Comparison of ENCODE assay signal across 8 cellular contexts in genomic region chr19:47514151-47514868, GRCh38. TPM values are rescaled to one million over a fixed set of nuclear protein-coding genes. Genes with fewer than 3 reads are reported as not detected.
DNase-seq lines count a peak whose midpoint lies in the region; ATAC-seq and FAIRE-seq lines count a peak whose summit lies in the region.

No MANE protein-coding gene starts in this region.

- no peaks in the 10 kb centered on the region for H3K9me2 ChIP-seq in Karpas-422 (replicated peaks; ENCODE audit: insufficient read depth, low read length)

- H4K20me1 ChIP-seq in Karpas-422 (ENCODE audit: insufficient read depth, low read depth, low read length) = peaks cover 24% of the 10 kb centered on the region

- no peak for DNase-seq in Karpas-422
- no peak for DNase-seq in central memory CD8-positive, alpha-beta T cell (ENCODE audit: low spot score in 2 of 2)
- no peak for DNase-seq in GM19239 (ENCODE audit: insufficient read length, low spot score)
- no peak for DNase-seq in activated effector memory CD4-positive, alpha-beta T cell treated with anti-CD3 and anti-CD28 coated beads, Interleukin-2, amount 50 U/mL, for 16 hours
- DNase-seq in MV-4-11 (lab: John Stamatoyannopoulos, UW) = no peak
- no peak for DNase-seq in NCI-H774 (lab: John Stamatoyannopoulos, UW)

- H3K27ac Mint-ChIP-seq in central memory CD8-positive, alpha-beta T cell (ENCODE audit: low read depth) = peak overlapping the region; percentile 99

- no peaks in the 10 kb centered on the region for H3K9me3 Mint-ChIP-seq in central memory CD8-positive, alpha-beta T cell

- no peaks in the 10 kb centered on the region for H3K27me3 Mint-ChIP-seq in central memory CD8-positive, alpha-beta T cell

- peak overlapping the region; percentile 67 for H3K4me2 ChIP-seq in Karpas-422 (ENCODE audit: low read depth, low read length, poor library complexity, severe bottlenecking)

- H3K79me2 ChIP-seq in Karpas-422 (ENCODE audit: low read length) = peaks cover 55% of the 10 kb centered on the region

- H3K27me3 ChIP-seq in Karpas-422 (ENCODE audit: low read length) (no peaks in the 10 kb centered on the region), muscle layer of duodenum (ENCODE audit: low read depth, low read length) (no peaks in the 10 kb centered on the region)

- H3K4me3 Mint-ChIP-seq in central memory CD8-positive, alpha-beta T cell = peak overlapping the region; percentile 99

- H3K9me3 ChIP-seq in Karpas-422 (ENCODE audit: low read length) (no peaks in the 10 kb centered on the region), muscle layer of duodenum (ENCODE audit: control insufficient read depth in 1 of 2, low read length in 2 of 2) (no peaks in the 10 kb centered on the region)

- H3K4me1 ChIP-seq in Karpas-422 (ENCODE audit: low read length) = peaks cover 28% of the 10 kb centered on the region
- H3K4me1 ChIP-seq in muscle layer of duodenum (ENCODE audit: control insufficient read depth in 1 of 2, insufficient read depth in 2 of 2, low read length in 2 of 2) = peaks cover 39 to 50% of the 10 kb centered on the region in 2 donors

- H3K36me3 Mint-ChIP-seq in central memory CD8-positive, alpha-beta T cell (ENCODE audit: insufficient read depth) = peaks cover 25% of the 10 kb centered on the region

- H3K4me1 Mint-ChIP-seq in central memory CD8-positive, alpha-beta T cell = peaks cover 90% of the 10 kb centered on the region

- ATAC-seq in GM19035 (IDR thresholded peaks at IDR 0.05; ENCODE audit: unreplicated experiment) = peak; percentile 2
- ATAC-seq in central memory CD8-positive, alpha-beta T cell (replicated peaks; ENCODE audit: extremely low read depth, poor library complexity, severe bottlenecking) = no peak

- H3K27ac ChIP-seq in Karpas-422 (ENCODE audit: low read length) (no peak overlapping the region), muscle layer of duodenum (ENCODE audit: low read length) (peak overlapping the region; percentile 98)

- FAIRE-seq in GM19239 (lab: Jason Lieb, UNC) = no peak

- peak overlapping the region; percentile 99 for H3K4me3 ChIP-seq in Karpas-422 (ENCODE audit: low read length)
- peak overlapping the region; percentile 94 to 95 for H3K4me3 ChIP-seq in muscle layer of duodenum (ENCODE audit: low read depth in 1 of 2, low read length in 2 of 2)

- H3K36me3 ChIP-seq in Karpas-422 (ENCODE audit: insufficient read depth, low read length) = no peaks in the 10 kb centered on the region
- peaks cover 3 to 6% of the 10 kb centered on the region in 2 donors for H3K36me3 ChIP-seq in muscle layer of duodenum (ENCODE audit: control insufficient read depth in 1 of 2, insufficient read depth in 2 of 2, low read length in 2 of 2)

- peak overlapping the region; percentile 96 for H3K9ac ChIP-seq in Karpas-422 (ENCODE audit: low read length)

- H2AFZ ChIP-seq in Karpas-422 (ENCODE audit: low read length) = no peak overlapping the region

RNA-seq across cellular contexts. Expression of gene NAPA, which starts 0.6 kb away (rescaled TPM):
- 60.8 and 88.9 TPM in 2 replicates for total RNA-seq in Karpas-422 (2014; rRNA removed; shearing (Covaris generic); ENCODE audit: low replicate concordance)

RNA-seq across cellular contexts. Expression of gene KPTN, which starts 30.3 kb away (rescaled TPM):
- total RNA-seq in Karpas-422 (2014; rRNA removed; shearing (Covaris generic); ENCODE audit: low replicate concordance) = 6.2 and 11.1 TPM in 2 replicates

RNA-seq across cellular contexts. Expression of gene SLC8A2, which starts 42.6 kb away (rescaled TPM):
- total RNA-seq in Karpas-422 (2014; rRNA removed; shearing (Covaris generic); ENCODE audit: low replicate concordance) = 0.22 TPM in 1 of 2 replicates, not detected in the other

RNA-seq across cellular contexts. Expression of gene ZNF541, which starts 58.6 kb away (rescaled TPM):
- total RNA-seq in Karpas-422 (2014; rRNA removed; shearing (Covaris generic); ENCODE audit: low replicate concordance) = not detected in 2 replicates
